ENCODE assay signal across 8 cellular contexts in genomic region chr7:139075031-139075652, GRCh38. TPM values are rescaled to one million over a fixed set of nuclear protein-coding genes. Genes with fewer than 3 reads are reported as not detected.
DNase-seq lines count a peak whose midpoint lies in the region; ATAC-seq and TF ChIP-seq lines count a peak whose summit lies in the region.

No MANE protein-coding gene starts in this region.

- ATAC-seq in GM19035 (IDR thresholded peaks at IDR 0.05; ENCODE audit: unreplicated experiment) (peak; percentile 95), HG03342 (IDR thresholded peaks at IDR 0.05; ENCODE audit: unreplicated experiment) (peak; percentile 82), right lobe of liver (peak; percentile 85 to 95 (median 93))

- peaks cover 87% of the 10 kb centered on the region for H4K20me1 ChIP-seq in BLaER1

- intact Hi-C loops in right lobe of liver (cut with DNase I): loop anchor here in 1 of 2 donors (10.0 kb wide), 1 partner anchor 60 kb away; no protein-coding TSS in a partner anchor

- H3K9ac ChIP-seq in BLaER1: no peak overlapping the region

- WGBS in right lobe of liver (ENCODE audit: insufficient coverage, low coverage, low lambda C conversion rate, missing lambda C conversion rate): 21% methylated on average over 8 of the region's 9 CpGs

- peak; percentile 76 for TF ChIP-seq CTCF in coronary artery (IDR thresholded peaks at IDR 0.05)
- peak; percentile 86 to 89 (median 88) for TF ChIP-seq CTCF in right lobe of liver (IDR thresholded peaks at IDR 0.05)

- peak overlapping the region; percentile 52; the same call in 1 of the 2 replicates for H3K4me2 ChIP-seq in BLaER1

- no peak overlapping the region for H3K27ac ChIP-seq in BLaER1
- H3K27ac ChIP-seq in coronary artery: peak overlapping the region; percentile 33 to 58
- H3K27ac ChIP-seq in right lobe of liver: peak overlapping the region in 2 of 3 donors; percentile 37 to 51

- H3K4me1 ChIP-seq in BLaER1: peaks cover 4% of the 10 kb centered on the region
- H3K4me1 ChIP-seq in right lobe of liver: peaks cover 0 to 25% (median 6%) of the 10 kb centered on the region in 4 donors

- DNase-seq in NCI-H226 (peak; percentile 55), coronary artery (ENCODE audit: low spot score) (peak; percentile 77), right lobe of liver (peak in 2 of 3 donors; percentile 40 to 76)
- peak; percentile 28 to 62 for DNase-seq in activated CD4-positive, alpha-beta T cell treated with anti-CD3 and anti-CD28 coated beads for 24 hours (ENCODE audit: low read depth in 2 of 2)
- peak; percentile 31 to 53 (median 42) for DNase-seq in stimulated activated CD4-positive, alpha-beta T cell treated with anti-CD3 and anti-CD28 coated beads, TNF-alpha, amount 100 ng/mL, for 48 hours (ENCODE audit: low read depth in 3 of 3)

- no peaks in the 10 kb centered on the region for H3K9me3 ChIP-seq in BLaER1
- no peaks in the 10 kb centered on the region for H3K9me3 ChIP-seq in right lobe of liver

- TF ChIP-seq POLR2A in right lobe of liver (IDR thresholded peaks at IDR 0.05): no peak

- H3K36me3 ChIP-seq in BLaER1 (peaks cover 93% of the 10 kb centered on the region), right lobe of liver (peaks cover 6 to 54% (median 28%) of the 10 kb centered on the region in 4 donors)

- H3K4me3 ChIP-seq in BLaER1: no peak overlapping the region
- H3K4me3 ChIP-seq in coronary artery: peak overlapping the region; percentile 22
- H3K4me3 ChIP-seq in right lobe of liver: no peak overlapping the region

- H3K27me3 ChIP-seq in BLaER1 (no peaks in the 10 kb centered on the region), right lobe of liver (no peaks in the 10 kb centered on the region)

RNA-seq across cellular contexts. Expression of gene ZC3HAV1, which starts 34.4 kb away (rescaled TPM):
- total RNA-seq in right lobe of liver: 10 to 100 TPM; 12.3 to 20.6 (median 17.7) TPM

RNA-seq across cellular contexts. Expression of gene ZC3HAV1L, which starts 39.3 kb away (rescaled TPM):
- total RNA-seq in right lobe of liver: 1 to 10 TPM in 5 of 6 experiments, under 1 TPM in 1; 0.93 to 3.7 (median 1.8) TPM
